ENCODE assay signal across 1 cellular context in the genomic region with DNA sequence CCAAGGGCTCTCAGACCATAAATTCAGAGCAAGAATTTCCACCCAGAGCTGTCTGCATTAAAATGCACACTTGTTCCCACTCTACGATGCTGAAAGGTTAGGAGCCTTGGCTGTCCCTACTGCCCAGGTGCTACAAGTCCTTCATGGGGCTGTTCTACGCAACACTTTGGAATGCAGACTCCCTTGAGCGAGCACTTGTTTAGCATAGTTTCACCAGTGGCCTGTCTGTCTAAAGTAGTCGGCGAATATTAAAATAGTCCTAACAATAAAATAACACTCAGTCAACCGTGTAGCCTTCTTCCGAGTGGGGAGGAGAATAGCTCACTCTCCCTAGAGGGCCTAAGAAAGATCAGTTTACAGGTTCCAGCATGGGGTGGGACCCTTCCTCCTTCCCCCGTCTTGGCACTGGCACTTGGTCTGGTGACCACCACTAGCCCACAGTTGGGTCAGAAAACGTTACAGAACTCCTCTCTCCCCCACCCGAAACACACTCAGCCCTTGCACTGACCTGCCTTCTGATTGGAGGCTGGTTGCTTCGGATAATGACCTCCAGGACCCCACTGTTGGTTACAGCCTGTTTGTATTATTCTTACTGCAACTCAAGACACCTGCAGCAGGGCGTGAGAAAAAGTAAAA.
TF ChIP-seq lines count a peak whose summit lies in the region.

A gene with protein sequence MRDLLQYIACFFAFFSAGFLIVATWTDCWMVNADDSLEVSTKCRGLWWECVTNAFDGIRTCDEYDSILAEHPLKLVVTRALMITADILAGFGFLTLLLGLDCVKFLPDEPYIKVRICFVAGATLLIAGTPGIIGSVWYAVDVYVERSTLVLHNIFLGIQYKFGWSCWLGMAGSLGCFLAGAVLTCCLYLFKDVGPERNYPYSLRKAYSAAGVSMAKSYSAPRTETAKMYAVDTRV (plus strand): TSS at position 586 of the 636 bp plus-strand sequence. CDS start 167 bp downstream, outside the sequence.

TF ChIP-seq in IMR-90, 13 proteins besides CTCF, POLR2A, EP300 and RAD21 (continued from another document):
- TF ChIP-seq, protein P1, sequence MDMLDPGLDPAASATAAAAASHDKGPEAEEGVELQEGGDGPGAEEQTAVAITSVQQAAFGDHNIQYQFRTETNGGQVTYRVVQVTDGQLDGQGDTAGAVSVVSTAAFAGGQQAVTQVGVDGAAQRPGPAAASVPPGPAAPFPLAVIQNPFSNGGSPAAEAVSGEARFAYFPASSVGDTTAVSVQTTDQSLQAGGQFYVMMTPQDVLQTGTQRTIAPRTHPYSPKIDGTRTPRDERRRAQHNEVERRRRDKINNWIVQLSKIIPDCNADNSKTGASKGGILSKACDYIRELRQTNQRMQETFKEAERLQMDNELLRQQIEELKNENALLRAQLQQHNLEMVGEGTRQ (IDR thresholded peaks at IDR 0.05; ENCODE audit: low read depth, low read length): no peak
- TF ChIP-seq MAZ (IDR thresholded peaks at IDR 0.05; ENCODE audit: borderline replicate concordance, low read depth, low read length) (no peak), RFX5 (IDR thresholded peaks at IDR 0.05; ENCODE audit: low read depth, low read length) (no peak), FOS (IDR thresholded peaks at IDR 0.05; ENCODE audit: low read depth, low read length) (no peak), CEBPB (IDR thresholded peaks at IDR 0.05; ENCODE audit: low read depth, low read length) (no peak), NFE2L2 (IDR thresholded peaks at IDR 0.05; ENCODE audit: low read depth, low read length) (no peak), MAFK (IDR thresholded peaks at IDR 0.05; ENCODE audit: low read depth, low read length) (no peak)
- TF ChIP-seq, protein P2, sequence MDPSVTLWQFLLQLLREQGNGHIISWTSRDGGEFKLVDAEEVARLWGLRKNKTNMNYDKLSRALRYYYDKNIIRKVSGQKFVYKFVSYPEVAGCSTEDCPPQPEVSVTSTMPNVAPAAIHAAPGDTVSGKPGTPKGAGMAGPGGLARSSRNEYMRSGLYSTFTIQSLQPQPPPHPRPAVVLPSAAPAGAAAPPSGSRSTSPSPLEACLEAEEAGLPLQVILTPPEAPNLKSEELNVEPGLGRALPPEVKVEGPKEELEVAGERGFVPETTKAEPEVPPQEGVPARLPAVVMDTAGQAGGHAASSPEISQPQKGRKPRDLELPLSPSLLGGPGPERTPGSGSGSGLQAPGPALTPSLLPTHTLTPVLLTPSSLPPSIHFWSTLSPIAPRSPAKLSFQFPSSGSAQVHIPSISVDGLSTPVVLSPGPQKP (IDR thresholded peaks at IDR 0.05; ENCODE audit: borderline replicate concordance, low read depth, low read length): no peak
